In genomic region chr1:11100149-11100493, GRCh38 we compare ENCODE assay signal across 9 cellular contexts. TPM values are rescaled to one million over a fixed set of nuclear protein-coding genes. Genes with fewer than 3 reads are reported as not detected.
DNase-seq lines count a peak whose midpoint lies in the region; ATAC-seq and TF ChIP-seq lines count a peak whose summit lies in the region.
"Had no signal": no experiment of that assay in that cellular context is flagged by ENCODE, and none has a peak within 500 bp of the region (broad histone marks: within the 10 kb centered on the region; RNA-seq: fewer than 3 reads in every experiment).

No MANE protein-coding gene starts in this region.

- peaks cover 6% of the 10 kb centered on the region for H3K4me1 Mint-ChIP-seq in WTC11

- H3K27ac Mint-ChIP-seq in WTC11, result peak overlapping the region; percentile 68; the same call in 1 of the 2 replicates

- no peaks in the 10 kb centered on the region for H3K9me3 Mint-ChIP-seq in WTC11

- H3K4me1 ChIP-seq in HCT116 (ENCODE audit: control insufficient read depth in 1 of 2, insufficient read depth in 2 of 2, low read length in 2 of 2) (peaks cover 6 to 18% of the 10 kb centered on the region in 2 experiments), right atrium auricular region (peaks cover 0 to 17% of the 10 kb centered on the region in 2 donors), skeletal muscle satellite cell (ENCODE audit: control insufficient read depth, insufficient read depth, low read length) (peaks cover 12% of the 10 kb centered on the region)

- ATAC-seq in HCT116, result no peak
- ATAC-seq in WTC11, result no peak
- ATAC-seq in HG03571 (IDR thresholded peaks at IDR 0.05; ENCODE audit: unreplicated experiment), result no peak

- in situ Hi-C loops in KBM-7 (cut with MboI; ENCODE audit: low pct_unique_long_range_greater_than_20kb, low sequenced_read_pairs), result no loop called here

- no peak for TF ChIP-seq RAD21 in HCT116 (IDR thresholded peaks at IDR 0.05; ENCODE audit: low read depth)

- DNase-seq in HCT116 (ENCODE audit: low read depth, low spot score) (no peak), WTC11 (ENCODE audit: low spot score) (no peak), right atrium auricular region (ENCODE audit: low spot score) (no peak), MV-4-11 (lab: John Stamatoyannopoulos, UW) (no peak), NCI-H1694 (lab: John Stamatoyannopoulos, UW) (no peak), KBM-7 (no peak)

- H3K27me3 Mint-ChIP-seq in WTC11 (ENCODE audit: low read depth), result no peaks in the 10 kb centered on the region

- no peak for TF ChIP-seq POLR2A in HCT116 (IDR thresholded peaks at IDR 0.05; ENCODE audit: borderline replicate concordance, extremely low read depth, insufficient read depth, insufficient read length)

- peak overlapping the region; percentile 97 for H3K4me3 Mint-ChIP-seq in WTC11

- H3K4me2 ChIP-seq in HCT116 (ENCODE audit: low read length), result peak overlapping the region; percentile 73
- peak overlapping the region; percentile 82 for H3K4me2 ChIP-seq in skeletal muscle satellite cell (ENCODE audit: low read length)

- H3K36me3 ChIP-seq in HCT116 (ENCODE audit: control insufficient read depth in 1 of 2, insufficient read depth in 2 of 2, low read length in 2 of 2) (peaks cover 13 to 14% of the 10 kb centered on the region in 2 experiments; a peak in 3 of 4 replicates), right atrium auricular region (peaks cover 18% of the 10 kb centered on the region), skeletal muscle satellite cell (ENCODE audit: insufficient read depth, low read length) (peaks cover 20% of the 10 kb centered on the region)

- RAD21 ChIA-PET in HCT116 (lab: Charles Lee; ENCODE audit: low non-redundant PET in 1 of 2, low total read pairs in 2 of 2, uncharacterized antibody in 2 of 2, unreplicated experiment in 2 of 2), result no interaction called here

- no peak overlapping the region for H2AFZ ChIP-seq in HCT116 (ENCODE audit: low read depth, low read length, poor library complexity, severe bottlenecking)

- H3K4me3 ChIP-seq in HCT116 (replicated peaks in 1 of 2; ENCODE audit: low read depth in 1 of 2, low read length in 2 of 2) (peak overlapping the region; percentile 64 to 87), right atrium auricular region (peak overlapping the region; percentile 91 to 97), skeletal muscle satellite cell (ENCODE audit: low read length) (peak overlapping the region; percentile 99)

- H3K9me3 ChIP-seq in HCT116 (ENCODE audit: control insufficient read depth in 1 of 2, insufficient read depth in 1 of 2, low read depth in 1 of 2, low read length in 2 of 2) (no peaks in the 10 kb centered on the region), right atrium auricular region (no peaks in the 10 kb centered on the region), skeletal muscle satellite cell (replicated peaks; ENCODE audit: low read length) (no peaks in the 10 kb centered on the region)

- peaks cover 37% of the 10 kb centered on the region for H3K79me2 ChIP-seq in HCT116 (ENCODE audit: insufficient read depth, low read length)

- intact Hi-C loops in HCT116 (cut with micrococcal nuclease), result no loop called here

- H3K36me3 Mint-ChIP-seq in WTC11, result peaks cover 18% of the 10 kb centered on the region

- TF ChIP-seq CTCF in HCT116 (IDR thresholded peaks at IDR 0.05 in 2 of 3, conservative IDR thresholded peaks at IDR 0.05 in 1 of 3; ENCODE audit: borderline replicate concordance in 1 of 3, insufficient read depth in 1 of 3, low read depth in 2 of 3, low read length in 2 of 3) (no peak), WTC11 (IDR thresholded peaks at IDR 0.05) (no peak), right atrium auricular region (IDR thresholded peaks at IDR 0.05) (no peak)

- H4K20me1 ChIP-seq in HCT116 (ENCODE audit: insufficient read depth), result no peaks in the 10 kb centered on the region; the same call in 1 of the 2 replicates

- no peaks in the 10 kb centered on the region for H3K27me3 ChIP-seq in HCT116 (ENCODE audit: insufficient read depth, low read length)
- no peaks in the 10 kb centered on the region for H3K27me3 ChIP-seq in right atrium auricular region
- no peaks in the 10 kb centered on the region for H3K27me3 ChIP-seq in skeletal muscle satellite cell (ENCODE audit: control insufficient read depth, insufficient read depth, low read length)

- H3K9ac ChIP-seq in HCT116 (ENCODE audit: low read length), result peak overlapping the region; percentile 95
- H3K9ac ChIP-seq in skeletal muscle satellite cell (ENCODE audit: low read depth, low read length), result peak overlapping the region; percentile 99

- no peaks in the 10 kb centered on the region for H3K9me2 ChIP-seq in HCT116 (ENCODE audit: insufficient read depth)

- POLR2A ChIA-PET in HCT116 (lab: Charles Lee) (interaction anchor here (1.4 kb wide), 1 partner anchor 163 kb away, joined by 3 read pairs; no protein-coding TSS in a partner anchor), WTC11 (lab: Charles Lee) (interaction anchor here (1.1 to 1.5 kb wide), 3 partner anchors 48 to 155 kb away, joined by 3 to 5 read pairs (median 4); no protein-coding TSS in a partner anchor)

- CTCF ChIA-PET in HCT116 (lab: Charles Lee) (no interaction called here), WTC11 (lab: Charles Lee) (interaction anchor here (1.1 to 3.0 kb wide), 5 partner anchors 24 to 546 kb away, joined by 3 to 42 read pairs (median 6); partner anchors contain the start of gene SRM)

- peak overlapping the region; percentile 91 for H3K27ac ChIP-seq in HCT116 (ENCODE audit: low read depth, low read length)
- peak overlapping the region; percentile 71 to 82 for H3K27ac ChIP-seq in right atrium auricular region

- TSS peak; percentile 99 for BruUV-seq in HCT116 (replicated peaks; lab: Mats Ljungman, UMichigan)

TF ChIP-seq in HCT116, 20 proteins besides CTCF, POLR2A, EP300 and RAD21:
- TF ChIP-seq ZNF274 (IDR thresholded peaks at IDR 0.05; ENCODE audit: low read depth, low read length) (no peak), SRF (IDR thresholded peaks at IDR 0.05; ENCODE audit: low read depth) (no peak), EZH2 (IDR thresholded peaks at IDR 0.05) (no peak), ELF1 (IDR thresholded peaks at IDR 0.05; ENCODE audit: borderline replicate concordance, low read depth) (no peak), FOSL1 (IDR thresholded peaks at IDR 0.05; ENCODE audit: low read depth) (no peak), EZH2phosphoT487 (IDR thresholded peaks at IDR 0.05; ENCODE audit: borderline replicate concordance) (no peak), MAX (IDR thresholded peaks at IDR 0.05) (no peak)

TF ChIP-seq in WTC11, 78 proteins besides CTCF, POLR2A, EP300 and RAD21:
- TF ChIP-seq FOXJ3 (CRISPR knock-in tag; IDR thresholded peaks at IDR 0.05; ENCODE audit: borderline replicate concordance) (no peak), TEAD1 (CRISPR knock-in tag; IDR thresholded peaks at IDR 0.05) (no peak), KAT7 (CRISPR knock-in tag; IDR thresholded peaks at IDR 0.05; ENCODE audit: borderline replicate concordance) (no peak), ATF2 (CRISPR knock-in tag; IDR thresholded peaks at IDR 0.05; ENCODE audit: borderline replicate concordance, low read depth) (no peak), E2F5 (CRISPR knock-in tag; IDR thresholded peaks at IDR 0.05) (no peak), MXD4 (CRISPR knock-in tag; IDR thresholded peaks at IDR 0.05; ENCODE audit: borderline replicate concordance) (no peak)

RNA-seq across cellular contexts. Expression of gene EXOSC10, which starts 0.5 kb away (rescaled TPM):
- total RNA-seq in HCT116 (2021; ENCODE audit: unreplicated experiment), result 80.7 TPM
- polyA plus RNA-seq in HCT116 (2012), result 54.2 and 62.1 TPM in 2 replicates
- total RNA-seq in WTC11 (2021), result 62.8 to 73.0 TPM (median 66.2 TPM) in 3 replicates
- total RNA-seq in right atrium auricular region, result 10 to 100 TPM; 20.5 to 22.0 TPM
- total RNA-seq in skeletal muscle satellite cell (2012; rRNA removed), result 44.6 and 48.1 TPM in 2 replicates

RNA-seq across cellular contexts. Expression of gene SRM, which starts 40.3 kb away (rescaled TPM):
- total RNA-seq in HCT116 (2021; ENCODE audit: unreplicated experiment) (150 TPM), WTC11 (2021) (164 to 200 TPM (median 170 TPM) in 3 replicates), right atrium auricular region (10 to 100 TPM; 52.8 to 71.5 TPM)
- polyA plus RNA-seq in HCT116 (2012), result 140 and 159 TPM in 2 replicates
- 49.4 and 75.6 TPM in 2 replicates for total RNA-seq in skeletal muscle satellite cell (2012; rRNA removed)

RNA-seq across cellular contexts. Expression of gene MASP2, which starts 53.1 kb away (rescaled TPM):
- total RNA-seq in HCT116 (2021; ENCODE audit: unreplicated experiment) (0.25 TPM), WTC11 (2021) (0.57 to 1.1 TPM (median 0.82 TPM) in 3 replicates), right atrium auricular region (not detected)
- 1.0 and 1.4 TPM in 2 replicates for polyA plus RNA-seq in HCT116 (2012)
- 0.22 TPM in 1 of 2 replicates, not detected in the other for total RNA-seq in skeletal muscle satellite cell (2012; rRNA removed)
- total RNA-seq: frontal cortex had no signal
